Comparison of ENCODE assay signal across 8 cellular contexts in genomic region chr2:102848366-102848839, GRCh38.
A peak's percentile ranks its signal among the peaks of the same experiment; 100 is the strongest.
DNase-seq lines count a peak whose midpoint lies in the region; ATAC-seq and TF ChIP-seq lines count a peak whose summit lies in the region.

No MANE protein-coding gene starts in this region.

- H3K4me1 ChIP-seq in cardiac muscle cell (ENCODE audit: low read depth) (no peaks in the 10 kb centered on the region), trophoblast cell (ENCODE audit: control insufficient read depth in 1 of 2, insufficient read depth in 2 of 2, low read length in 2 of 2) (peaks cover 8 to 12% of the 10 kb centered on the region in 2 experiments)

- no peaks in the 10 kb centered on the region for H3K79me2 ChIP-seq in trophoblast cell (ENCODE audit: control insufficient read depth, insufficient read depth, low read length, poor library complexity)

- H3K36me3 Mint-ChIP-seq in activated T-helper 17 cell treated with anti-CD3 and anti-CD28 coated beads, Interleukin-2, amount 50 U/mL, for 72 hours (ENCODE audit: low read depth), result no peaks in the 10 kb centered on the region
- no peaks in the 10 kb centered on the region for H3K36me3 Mint-ChIP-seq in activated T-helper 2 cell treated with anti-CD3 and anti-CD28 coated beads, Interferon-gamma antibody, Interleukin-2, Interleukin-4, amounts not matched to agents 10 μg/mL and 5 μg/mL and 100 μg/mL, durations not matched to agents 14 hours and 24 hours and 36 hours (ENCODE audit: low read depth)

- peak overlapping the region; percentile 55 for H3K4me2 ChIP-seq in trophoblast cell (ENCODE audit: low read length)

- H3K36me3 ChIP-seq in cardiac muscle cell (no peaks in the 10 kb centered on the region), trophoblast cell (ENCODE audit: control insufficient read depth in 1 of 2, insufficient read depth in 2 of 2, low read length in 2 of 2) (no peaks in the 10 kb centered on the region)

- no peak for TF ChIP-seq CTCF in cardiac muscle cell (IDR thresholded peaks at IDR 0.05; ENCODE audit: low read depth, low read length)

- peak overlapping the region; percentile 52 for H2AFZ ChIP-seq in trophoblast cell (ENCODE audit: insufficient read depth, low read length, poor library complexity)

- no peak overlapping the region for H3K4ac ChIP-seq in trophoblast cell (ENCODE audit: low read depth, low read length)

- no peak overlapping the region for H4K91ac ChIP-seq in trophoblast cell (ENCODE audit: low read depth, low read length)

- intact Hi-C loops in activated T-helper 2 cell treated with anti-CD3 and anti-CD28 coated beads, Interferon-gamma antibody, Interleukin-2, Interleukin-4, amounts not matched to agents 10 μg/mL and 5 μg/mL and 100 μg/mL, durations not matched to agents 14 hours and 24 hours and 36 hours (cut with micrococcal nuclease), result no loop called here

- no peak overlapping the region for H2AK5ac ChIP-seq in trophoblast cell (ENCODE audit: low read length)

- H3K79me1 ChIP-seq in trophoblast cell (ENCODE audit: low read length), result peaks cover 2% of the 10 kb centered on the region

- H3K9ac ChIP-seq in trophoblast cell (ENCODE audit: low read length), result no peak overlapping the region

- H2BK5ac ChIP-seq in trophoblast cell (ENCODE audit: low read depth, low read length, poor library complexity), result no peak overlapping the region

- H3K27ac ChIP-seq in cardiac muscle cell (no peak overlapping the region), trophoblast cell (ENCODE audit: low read depth, low read length) (no peak overlapping the region)

- peak overlapping the region; percentile 53 for H4K8ac ChIP-seq in trophoblast cell (ENCODE audit: low read depth, low read length)

- peak overlapping the region; percentile 9 for H3K4me3 ChIP-seq in cardiac muscle cell
- H3K4me3 ChIP-seq in trophoblast cell (ENCODE audit: low read depth, low read length), result no peak overlapping the region

- H2BK12ac ChIP-seq in trophoblast cell (ENCODE audit: low read length), result no peak overlapping the region

- WGBS in trophoblast cell (ENCODE audit: extremely low coverage, insufficient coverage, insufficient read length), result no CpG with 5 or more reads among the region's 12 CpGs

- H3K9me3 ChIP-seq in cardiac muscle cell (ENCODE audit: low read depth), result no peaks in the 10 kb centered on the region
- no peaks in the 10 kb centered on the region for H3K9me3 ChIP-seq in trophoblast cell (ENCODE audit: insufficient read depth, low read depth, low read length)

- H3K4me1 Mint-ChIP-seq in activated T-helper 17 cell treated with anti-CD3 and anti-CD28 coated beads, Interleukin-2, amount 50 U/mL, for 72 hours, result no peaks in the 10 kb centered on the region
- no peaks in the 10 kb centered on the region for H3K4me1 Mint-ChIP-seq in activated T-helper 2 cell treated with anti-CD3 and anti-CD28 coated beads, Interferon-gamma antibody, Interleukin-2, Interleukin-4, amounts not matched to agents 10 μg/mL and 5 μg/mL and 100 μg/mL, durations not matched to agents 14 hours and 24 hours and 36 hours (ENCODE audit: low read depth)

- H3K27me3 Mint-ChIP-seq in activated T-helper 17 cell treated with anti-CD3 and anti-CD28 coated beads, Interleukin-2, amount 50 U/mL, for 72 hours, result peaks cover 12% of the 10 kb centered on the region
- H3K27me3 Mint-ChIP-seq in activated T-helper 2 cell treated with anti-CD3 and anti-CD28 coated beads, Interferon-gamma antibody, Interleukin-2, Interleukin-4, amounts not matched to agents 10 μg/mL and 5 μg/mL and 100 μg/mL, durations not matched to agents 14 hours and 24 hours and 36 hours (ENCODE audit: low read depth), result peaks cover 16% of the 10 kb centered on the region

- no peak overlapping the region for H3K27ac Mint-ChIP-seq in activated T-helper 17 cell treated with anti-CD3 and anti-CD28 coated beads, Interleukin-2, amount 50 U/mL, for 72 hours
- no peak overlapping the region for H3K27ac Mint-ChIP-seq in activated T-helper 2 cell treated with anti-CD3 and anti-CD28 coated beads, Interferon-gamma antibody, Interleukin-2, Interleukin-4, amounts not matched to agents 10 μg/mL and 5 μg/mL and 100 μg/mL, durations not matched to agents 14 hours and 24 hours and 36 hours

- DNase-seq in EL (peak; percentile 57), NCI-H1436 treated with DMSO at 0.1 percent for 48 hours (lab: John Stamatoyannopoulos, UW) (peak; percentile 71), UCSD-AML1 (lab: John Stamatoyannopoulos, UW; ENCODE audit: unreplicated experiment) (peak; percentile 72), cardiac muscle cell (ENCODE audit: low read depth in 1 of 2, low spot score in 1 of 2) (peak; percentile 75 to 92), trophoblast cell (peak; percentile 7 to 45)
- no peak for DNase-seq in activated T-helper 2 cell treated with anti-CD3 and anti-CD28 coated beads, Interferon-gamma antibody, Interleukin-2, Interleukin-4, amounts not matched to agents 10 μg/mL and 5 μg/mL and 100 μg/mL, durations not matched to agents 14 hours and 24 hours and 36 hours (ENCODE audit: low spot score)

- H4K12ac ChIP-seq in trophoblast cell (ENCODE audit: low read depth, low read length), result no peak overlapping the region

- H3K14ac ChIP-seq in trophoblast cell (ENCODE audit: low read length), result no peak overlapping the region

- no peak overlapping the region for H3K23ac ChIP-seq in trophoblast cell (ENCODE audit: low read length)

- no peak overlapping the region for H3K18ac ChIP-seq in trophoblast cell (ENCODE audit: low read length)

- H3K27me3 ChIP-seq in cardiac muscle cell, result no peaks in the 10 kb centered on the region
- H3K27me3 ChIP-seq in trophoblast cell (ENCODE audit: insufficient read depth, low read length), result no peaks in the 10 kb centered on the region

- H3K4me3 Mint-ChIP-seq in activated T-helper 17 cell treated with anti-CD3 and anti-CD28 coated beads, Interleukin-2, amount 50 U/mL, for 72 hours, result no peak overlapping the region
- no peak overlapping the region for H3K4me3 Mint-ChIP-seq in activated T-helper 2 cell treated with anti-CD3 and anti-CD28 coated beads, Interferon-gamma antibody, Interleukin-2, Interleukin-4, amounts not matched to agents 10 μg/mL and 5 μg/mL and 100 μg/mL, durations not matched to agents 14 hours and 24 hours and 36 hours (ENCODE audit: low read depth)

- peaks cover 4% of the 10 kb centered on the region for H3K9me3 Mint-ChIP-seq in activated T-helper 17 cell treated with anti-CD3 and anti-CD28 coated beads, Interleukin-2, amount 50 U/mL, for 72 hours
- H3K9me3 Mint-ChIP-seq in activated T-helper 2 cell treated with anti-CD3 and anti-CD28 coated beads, Interferon-gamma antibody, Interleukin-2, Interleukin-4, amounts not matched to agents 10 μg/mL and 5 μg/mL and 100 μg/mL, durations not matched to agents 14 hours and 24 hours and 36 hours, result peaks cover 3% of the 10 kb centered on the region

- ATAC-seq in activated T-helper 17 cell treated with anti-CD3 and anti-CD28 coated beads, Interleukin-2, amount 50 U/mL, for 72 hours (replicated peaks), result no peak
- ATAC-seq in HG02938 (IDR thresholded peaks at IDR 0.05; ENCODE audit: unreplicated experiment), result no peak

- H2BK120ac ChIP-seq in trophoblast cell (ENCODE audit: insufficient read depth, low read length, poor library complexity), result no peak overlapping the region
